In genomic region chrX:9728271-9728670, GRCh38 we compare ENCODE assay signal across 1 cellular context.
TF ChIP-seq lines count a peak whose summit lies in the region.

No MANE protein-coding gene starts in this region.

TF ChIP-seq in endothelial cell of umbilical vein, 7 proteins besides CTCF, POLR2A, EP300 and RAD21:
- TF ChIP-seq JUN (IDR thresholded peaks at IDR 0.05; ENCODE audit: borderline replicate concordance, insufficient read depth, insufficient read length, low read depth) (no peak), EZH2 (IDR thresholded peaks at IDR 0.05; ENCODE audit: borderline replicate concordance, low read depth, low read length, severe bottlenecking) (no peak), MAX (IDR thresholded peaks at IDR 0.05; ENCODE audit: insufficient read depth, insufficient read length) (no peak), FOS (IDR thresholded peaks at IDR 0.05; ENCODE audit: borderline replicate concordance, insufficient read depth, low read length) (no peak), GATA2 (IDR thresholded peaks at IDR 0.05; ENCODE audit: insufficient read depth, insufficient read length, low read depth, low read length) (no peak), POLR2AphosphoS5 (IDR thresholded peaks at IDR 0.05; ENCODE audit: insufficient read depth, low read depth, low read length) (no peak), MYC (IDR thresholded peaks at IDR 0.05; ENCODE audit: low read depth, low read length) (no peak)
